Comparison of ENCODE assay signal across 1 cellular context in genomic region chr1:161021168-161021958, GRCh38.
TF ChIP-seq lines count a peak whose summit lies in the region.

No MANE protein-coding gene starts in this region.

TF ChIP-seq in HepG2, 621 proteins besides CTCF, POLR2A, EP300 and RAD21 (continued from another document):
- peak; percentile 74 for TF ChIP-seq DBP (CRISPR knock-in tag; IDR thresholded peaks at IDR 0.05; ENCODE audit: not compliant biosample characterization)
- TF ChIP-seq ZNF609 (CRISPR knock-in tag; IDR thresholded peaks at IDR 0.05; ENCODE audit: borderline replicate concordance): no peak
- no peak for TF ChIP-seq CEBPZ (IDR thresholded peaks at IDR 0.05; ENCODE audit: low read length)
- TF ChIP-seq ZFP41 (CRISPR knock-in tag; IDR thresholded peaks at IDR 0.05; ENCODE audit: borderline replicate concordance): no peak
- 0 out of 2 replicates have a peak, but pooled peaks have one; percentile 36 for TF ChIP-seq MAF1 (CRISPR knock-in tag; IDR thresholded peaks at IDR 0.05; ENCODE audit: borderline replicate concordance)
- TF ChIP-seq ZNF790 (CRISPR knock-in tag; IDR thresholded peaks at IDR 0.05; ENCODE audit: borderline replicate concordance): no peak
- TF ChIP-seq NR2F6 (IDR thresholded peaks at IDR 0.05): no peak
- no peak for TF ChIP-seq NR2F6 (CRISPR knock-in tag; IDR thresholded peaks at IDR 0.05)
- TF ChIP-seq FOXK2 (IDR thresholded peaks at IDR 0.05): no peak
- TF ChIP-seq NCOR1 (IDR thresholded peaks at IDR 0.05; ENCODE audit: borderline replicate concordance, low read length): no peak
- TF ChIP-seq MTF2 (CRISPR knock-in tag; IDR thresholded peaks at IDR 0.05; ENCODE audit: borderline replicate concordance): no peak
- TF ChIP-seq ZSCAN5A (CRISPR knock-in tag; IDR thresholded peaks at IDR 0.05; ENCODE audit: borderline replicate concordance): no peak
- no peak for TF ChIP-seq ZBTB7A (CRISPR knock-in tag; IDR thresholded peaks at IDR 0.05)
- TF ChIP-seq ZBTB8A (CRISPR knock-in tag; IDR thresholded peaks at IDR 0.05; ENCODE audit: borderline replicate concordance, low read depth): no peak
- no peak for TF ChIP-seq CSRNP1 (CRISPR knock-in tag; IDR thresholded peaks at IDR 0.05)
- peak; percentile 73 for TF ChIP-seq KAT8 (CRISPR knock-in tag; IDR thresholded peaks at IDR 0.05)
- no peak for TF ChIP-seq ATM (IDR thresholded peaks at IDR 0.05; ENCODE audit: borderline replicate concordance)
- no peak for TF ChIP-seq ZNF75D (CRISPR knock-in tag; IDR thresholded peaks at IDR 0.05; ENCODE audit: borderline replicate concordance)
- TF ChIP-seq ZFAT (CRISPR knock-in tag; conservative IDR thresholded peaks at IDR 0.05): no peak
- no peak for TF ChIP-seq ZNF644 (CRISPR knock-in tag; IDR thresholded peaks at IDR 0.05; ENCODE audit: low read depth)
- no peak for TF ChIP-seq ARID5B (CRISPR knock-in tag; IDR thresholded peaks at IDR 0.05)
- 0 out of 2 replicates have a peak, but pooled peaks have one; percentile 44 for TF ChIP-seq BRCA1 (CRISPR knock-in tag; IDR thresholded peaks at IDR 0.05)
- no peak for TF ChIP-seq ZC3H4 (CRISPR knock-in tag; IDR thresholded peaks at IDR 0.05; ENCODE audit: borderline replicate concordance)
- TF ChIP-seq ISL2 (CRISPR knock-in tag; IDR thresholded peaks at IDR 0.05): no peak; the same call in 1 of the 2 replicates
- no peak for TF ChIP-seq TFE3 (CRISPR knock-in tag; IDR thresholded peaks at IDR 0.05)
- no peak for TF ChIP-seq FOXP4 (CRISPR knock-in tag; IDR thresholded peaks at IDR 0.05)
- 0 out of 2 replicates have a peak, but pooled peaks have one; percentile 25 for TF ChIP-seq ZNF501 (CRISPR knock-in tag; IDR thresholded peaks at IDR 0.05)
- peak; percentile 77; the same call in 1 of the 2 replicates for TF ChIP-seq ZNF256 (CRISPR knock-in tag; conservative IDR thresholded peaks at IDR 0.05)
- TF ChIP-seq GATAD2A (CRISPR knock-in tag; IDR thresholded peaks at IDR 0.05): peak; percentile 10; the same call in 1 of the 2 replicates
- TF ChIP-seq THRA (CRISPR knock-in tag; IDR thresholded peaks at IDR 0.05; ENCODE audit: borderline replicate concordance): no peak
- no peak for TF ChIP-seq ZNF451 (CRISPR knock-in tag; IDR thresholded peaks at IDR 0.05)
- TF ChIP-seq SMAD3 (CRISPR knock-in tag; IDR thresholded peaks at IDR 0.05): no peak; the same call in 1 of the 2 replicates
- TF ChIP-seq MEF2D (CRISPR knock-in tag; IDR thresholded peaks at IDR 0.05): no peak
- no peak; the same call in none of the 2 replicates for TF ChIP-seq ZMYM4 (CRISPR knock-in tag; IDR thresholded peaks at IDR 0.05)
- no peak for TF ChIP-seq BHLHE40 (IDR thresholded peaks at IDR 0.05; ENCODE audit: low read length)
- no peak for TF ChIP-seq ZNF580 (CRISPR knock-in tag; IDR thresholded peaks at IDR 0.05; ENCODE audit: borderline replicate concordance, low read depth)
- no peak; the same call in 1 of the 2 replicates for TF ChIP-seq ZNF709 (CRISPR knock-in tag; IDR thresholded peaks at IDR 0.05)
- no peak for TF ChIP-seq SIX1 (CRISPR knock-in tag; IDR thresholded peaks at IDR 0.05; ENCODE audit: borderline replicate concordance)
